Comparison of ENCODE assay signal across 34 cellular contexts in genomic region chr14:95834491-95834890, GRCh38. TPM values are rescaled to one million over a fixed set of nuclear protein-coding genes. Genes with fewer than 3 reads are reported as not detected.
"Had no signal": no experiment of that assay in that cellular context is flagged by ENCODE, and none has a peak within 500 bp of the region (broad histone marks: within the 10 kb centered on the region; RNA-seq: fewer than 3 reads in every experiment).

No MANE protein-coding gene starts in this region.

- H3K4me1 Mint-ChIP-seq: activated T-helper 17 cell treated with anti-CD3 and anti-CD28 coated beads, Interleukin-2, amount 50 U/mL, for 72 hours had no signal

- H3K4me3 ChIP-seq: PC-9 had no signal

- H3K36me3 Mint-ChIP-seq: activated naive CD8-positive, alpha-beta T cell treated with anti-CD3 and anti-CD28 coated beads for 36 hours had no signal

- H3K4me3 Mint-ChIP-seq: activated CD4-positive, alpha-beta T cell treated with anti-CD3 and anti-CD28 coated beads, Interleukin-2, amount 10 ng/mL, durations not matched to agents 24 days and 14 days; activated CD8-positive, alpha-beta T cell treated with anti-CD3 and anti-CD28 coated beads for 36 hours; activated naive CD8-positive, alpha-beta T cell treated with anti-CD3 and anti-CD28 coated beads for 36 hours; activated T-cell treated with anti-CD3 and anti-CD28 coated beads, Interleukin-2, amount 50 U/mL, for 72 hours; activated T-helper 17 cell treated with anti-CD3 and anti-CD28 coated beads, Interleukin-2, amount 50 U/mL, for 72 hours had no signal

- DNase-seq: activated CD4-positive, alpha-beta T cell treated with anti-CD3 and anti-CD28 coated beads, Interleukin-2, amount 10 ng/mL, durations not matched to agents 24 days and 14 days; activated CD4-positive, alpha-beta T cell treated with anti-CD3 and anti-CD28 coated beads, Interleukin-2, amount 50 U/mL, for 4 hours; activated CD8-positive, alpha-beta T cell treated with anti-CD3 and anti-CD28 coated beads for 36 hours; activated effector memory CD4-positive, alpha-beta T cell treated with anti-CD3 and anti-CD28 coated beads, Interleukin-2, amount 50 U/mL, for 16 hours; activated naive CD4-positive, alpha-beta T cell; activated naive CD4-positive, alpha-beta T cell treated with anti-CD3 and anti-CD28 coated beads, Interleukin-2, amount 50 U/mL, for 16 hours; activated naive CD8-positive, alpha-beta T cell treated with anti-CD3 and anti-CD28 coated beads for 36 hours; activated T-cell treated with anti-CD3 and anti-CD28 coated beads, Interleukin-2, amount 50 U/mL, for 1 hour; activated T-cell treated with anti-CD3 and anti-CD28 coated beads, Interleukin-2, amount 50 U/mL, for 72 hours; amniotic stem cell; aorta; brain microvascular endothelial cell; Karpas-422; NCI-H1048; NCI-H1105 treated with DMSO at 0.1 percent for 48 hours; NCI-H1436; NCI-H1694; NCI-H1930; NCI-H345; NCI-H510A; NCI-H526; NCI-H748 treated with DMSO at 0.1 percent for 48 hours; NK-92 treated with Interleukin-12 subunit alpha and Interleukin-12 subunit beta, amount 100 ng/mL, for 24 hours; PC-9; SIG-M5; T-helper 1 cell; T-helper 2 cell; T1000 had no signal

- H3K27ac ChIP-seq: brain microvascular endothelial cell, PC-9, RWPE1 had no signal

- ATAC-seq: Right ventricle myocardium inferior, SK-N-SH treated with all-trans-retinoic acid at 6 μM for 48 hours had no signal

- H3K27me3 ChIP-seq: brain microvascular endothelial cell had no signal

- H3K27ac Mint-ChIP-seq: activated CD4-positive, alpha-beta T cell treated with anti-CD3 and anti-CD28 coated beads, Interleukin-2, amount 10 ng/mL, durations not matched to agents 24 days and 14 days; activated CD8-positive, alpha-beta T cell treated with anti-CD3 and anti-CD28 coated beads for 36 hours; activated naive CD8-positive, alpha-beta T cell treated with anti-CD3 and anti-CD28 coated beads for 36 hours; activated T-cell treated with anti-CD3 and anti-CD28 coated beads, Interleukin-2, amount 50 U/mL, for 72 hours; activated T-helper 17 cell treated with anti-CD3 and anti-CD28 coated beads, Interleukin-2, amount 50 U/mL, for 72 hours had no signal

- H3K36me3 ChIP-seq: brain microvascular endothelial cell had no signal

- H3K9me3 Mint-ChIP-seq: activated CD8-positive, alpha-beta T cell treated with anti-CD3 and anti-CD28 coated beads for 36 hours; activated naive CD8-positive, alpha-beta T cell treated with anti-CD3 and anti-CD28 coated beads for 36 hours; activated T-helper 17 cell treated with anti-CD3 and anti-CD28 coated beads, Interleukin-2, amount 50 U/mL, for 72 hours had no signal

- H3K27me3 Mint-ChIP-seq: activated CD4-positive, alpha-beta T cell treated with anti-CD3 and anti-CD28 coated beads, Interleukin-2, amount 10 ng/mL, durations not matched to agents 24 days and 14 days had no signal

RNA-seq across cellular contexts. Expression of gene TUNAR, which starts 42.1 kb away (rescaled TPM):
- total RNA-seq: activated CD4-positive, alpha-beta T cell treated with anti-CD3 and anti-CD28 coated beads, Interleukin-2, amount 10 ng/mL, durations not matched to agents 24 days and 14 days; activated CD8-positive, alpha-beta memory T cell treated with anti-CD3 and anti-CD28 coated beads for 36 hours; activated CD8-positive, alpha-beta T cell treated with anti-CD3 and anti-CD28 coated beads for 36 hours; activated naive CD8-positive, alpha-beta T cell treated with anti-CD3 and anti-CD28 coated beads for 36 hours; activated T-cell treated with anti-CD3 and anti-CD28 coated beads, Interleukin-2, amount 50 U/mL, for 72 hours; activated T-helper 17 cell treated with anti-CD3 and anti-CD28 coated beads, Interleukin-2, amount 50 U/mL, for 72 hours; aorta; MCF 10A; PC-9; Right ventricle myocardium inferior had no signal
- polyA plus RNA-seq: aorta had no signal
